ENCODE assay signal across 32 cellular contexts in genomic region chr10:79886345-79886744, GRCh38. TPM values are rescaled to one million over a fixed set of nuclear protein-coding genes. Genes with fewer than 3 reads are reported as not detected.
"Had no signal": no experiment of that assay in that cellular context is flagged by ENCODE, and none has a peak within 500 bp of the region (broad histone marks: within the 10 kb centered on the region; RNA-seq: fewer than 3 reads in every experiment).

No MANE protein-coding gene starts in this region.

- H3K4me1 ChIP-seq: esophagus muscularis mucosa, foreskin keratinocyte, gastrocnemius medialis, heart left ventricle had no signal

- H3K4me3 Mint-ChIP-seq: activated CD8-positive, alpha-beta T cell treated with anti-CD3 and anti-CD28 coated beads for 36 hours; activated naive CD4-positive, alpha-beta T cell treated with anti-CD3 and anti-CD28 coated beads, Interleukin-2, amount 10 ng/mL, durations not matched to agents 7 days and 5 days; activated naive CD8-positive, alpha-beta T cell treated with anti-CD3 and anti-CD28 coated beads, Interleukin-2, amount 10 ng/mL, durations not matched to agents 7 days and 5 days; activated T-helper 1 cell treated with anti-CD3 and anti-CD28 coated beads, Interleukin-12 subunit alpha, Interleukin-12 subunit beta, Interleukin-2, Interleukin-4 antibody, amounts not matched to agents 30 ng/mL and 10 ng/mL and 1 ng/mL, durations not matched to agents 14 hours and 24 hours and 36 hours; central memory CD8-positive, alpha-beta T cell; effector memory CD8-positive, alpha-beta T cell had no signal

- H3K4me1 Mint-ChIP-seq: activated naive CD4-positive, alpha-beta T cell treated with anti-CD3 and anti-CD28 coated beads, Interleukin-2, amount 10 ng/mL, durations not matched to agents 7 days and 5 days; central memory CD8-positive, alpha-beta T cell had no signal

- H3K9me3 ChIP-seq: esophagus muscularis mucosa, gastrocnemius medialis, heart left ventricle had no signal

- ATAC-seq: activated CD8-positive, alpha-beta T cell treated with anti-CD3 and anti-CD28 coated beads for 36 hours; effector memory CD8-positive, alpha-beta T cell; foreskin keratinocyte; gastrocnemius medialis; heart left ventricle had no signal

- H3K9me3 Mint-ChIP-seq: activated CD8-positive, alpha-beta T cell treated with anti-CD3 and anti-CD28 coated beads for 36 hours; activated naive CD4-positive, alpha-beta T cell treated with anti-CD3 and anti-CD28 coated beads, Interleukin-2, amount 10 ng/mL, durations not matched to agents 7 days and 5 days; activated naive CD4-positive, alpha-beta T cell treated with anti-CD3 and anti-CD28 coated beads, Interleukin-2, amount 50 U/mL, for 72 hours; activated naive CD8-positive, alpha-beta T cell treated with anti-CD3 and anti-CD28 coated beads, Interleukin-2, amount 10 ng/mL, durations not matched to agents 7 days and 5 days; activated T-helper 1 cell treated with anti-CD3 and anti-CD28 coated beads, Interleukin-12 subunit alpha, Interleukin-12 subunit beta, Interleukin-2, Interleukin-4 antibody, amounts not matched to agents 30 ng/mL and 10 ng/mL and 1 ng/mL, durations not matched to agents 14 hours and 24 hours and 36 hours; central memory CD8-positive, alpha-beta T cell; effector memory CD8-positive, alpha-beta T cell had no signal

- H3K27ac ChIP-seq: brain microvascular endothelial cell, esophagus muscularis mucosa, foreskin keratinocyte, gastrocnemius medialis, heart left ventricle had no signal

- H3K4me3 ChIP-seq: esophagus muscularis mucosa, gastrocnemius medialis, heart left ventricle had no signal

- H3K36me3 ChIP-seq: brain microvascular endothelial cell, esophagus muscularis mucosa, gastrocnemius medialis, heart left ventricle had no signal

- H3K36me3 Mint-ChIP-seq: activated naive CD4-positive, alpha-beta T cell treated with anti-CD3 and anti-CD28 coated beads, Interleukin-2, amount 10 ng/mL, durations not matched to agents 7 days and 5 days; activated naive CD4-positive, alpha-beta T cell treated with anti-CD3 and anti-CD28 coated beads, Interleukin-2, amount 50 U/mL, for 72 hours; activated naive CD8-positive, alpha-beta T cell treated with anti-CD3 and anti-CD28 coated beads, Interleukin-2, amount 10 ng/mL, durations not matched to agents 7 days and 5 days had no signal

- DNase-seq: activated CD4-positive, alpha-beta T cell treated with anti-CD3 and anti-CD28 coated beads for 4 hours; activated CD4-positive, alpha-beta T cell treated with anti-CD3 and anti-CD28 coated beads, Interleukin-2, amount 50 U/mL, for 1 hour; activated CD4-positive, alpha-beta T cell treated with anti-CD3 and anti-CD28 coated beads, Interleukin-2, amount 50 U/mL, for 48 hours; activated CD4-positive, CD25-positive, alpha-beta regulatory T cell; activated CD4-positive, CD25-positive, alpha-beta regulatory T cell treated with anti-CD3 and anti-CD28 coated beads, Interleukin-2, amount 50 U/mL, for 72 hours; activated CD8-positive, alpha-beta memory T cell treated with anti-CD3 and anti-CD28 coated beads for 24 hours; activated CD8-positive, alpha-beta T cell treated with anti-CD3 and anti-CD28 coated beads for 36 hours; activated gamma-delta T cell; activated naive CD4-positive, alpha-beta T cell; activated naive CD4-positive, alpha-beta T cell treated with anti-CD3 and anti-CD28 coated beads, Interleukin-2, amount 10 ng/mL, durations not matched to agents 7 days and 5 days; activated naive CD8-positive, alpha-beta T cell treated with anti-CD3 and anti-CD28 coated beads, Interleukin-2, amount 10 ng/mL, durations not matched to agents 7 days and 5 days; amniotic stem cell; anterior cingulate cortex; brain microvascular endothelial cell; cortex of kidney; dermis blood vessel endothelial cell; effector CD4-positive, alpha-beta T cell; effector memory CD8-positive, alpha-beta T cell; erythroblast; foreskin keratinocyte; gastrocnemius medialis; glutamatergic neuron; heart left ventricle; T-helper 2 cell had no signal

- FAIRE-seq: bronchial epithelial cell, colon had no signal

- H3K27me3 ChIP-seq: brain microvascular endothelial cell, esophagus muscularis mucosa, gastrocnemius medialis, heart left ventricle had no signal

RNA-seq across cellular contexts. Expression of gene NUTM2E, which starts 59.8 kb away (rescaled TPM):
- total RNA-seq: activated naive CD4-positive, alpha-beta T cell treated with anti-CD3 and anti-CD28 coated beads, Interleukin-2, amount 50 U/mL, for 72 hours; activated T-helper 1 cell treated with anti-CD3 and anti-CD28 coated beads, Interleukin-12 subunit alpha, Interleukin-12 subunit beta, Interleukin-2, Interleukin-4 antibody, amounts not matched to agents 30 ng/mL and 10 ng/mL and 1 ng/mL, durations not matched to agents 14 hours and 24 hours and 36 hours; bronchial epithelial cell; cardiac septum; dermis blood vessel endothelial cell; esophagus muscularis mucosa; gastrocnemius medialis; T-helper 1 cell treated with Interleukin-12 subunit alpha and Interleukin-12 subunit beta and Interleukin-4 antibody, amounts not matched to agents 30 ng/mL and 1 ng/mL, for 36 hours had no signal
